Comparison of ENCODE assay signal across 13 cellular contexts in genomic region chr11:120239713-120240640, GRCh38. TPM values are rescaled to one million over a fixed set of nuclear protein-coding genes. Genes with fewer than 3 reads are reported as not detected.
DNase-seq lines count a peak whose midpoint lies in the region; ATAC-seq and TF ChIP-seq lines count a peak whose summit lies in the region.
"Had no signal": no experiment of that assay in that cellular context is flagged by ENCODE, and none has a peak within 500 bp of the region (broad histone marks: within the 10 kb centered on the region; RNA-seq: fewer than 3 reads in every experiment).

TSS of gene POU2F3 (plus strand) at chr11:120240140. CDS start at chr11:120240344, 204 bp downstream.

- H3K27ac ChIP-seq in HUES64 (ENCODE audit: low read depth, low read length) (no peak within 1 kb of the TSS), neural cell (ENCODE audit: low read length) (no peak within 1 kb of the TSS)
- H3K27ac ChIP-seq: HL-60 had no signal

- peak; percentile 15 for TF ChIP-seq CTCF in GM10248 (IDR thresholded peaks at IDR 0.05; ENCODE audit: control extremely low read depth, extremely low read depth, low read depth, missing control alignments)
- no peak for TF ChIP-seq CTCF in endothelial cell (IDR thresholded peaks at IDR 0.05; ENCODE audit: unreplicated experiment)
- peak; percentile 17 for TF ChIP-seq CTCF in neural cell (IDR thresholded peaks at IDR 0.05; ENCODE audit: poor library complexity, severe bottlenecking)

- H3K9ac ChIP-seq in HUES64 (ENCODE audit: low read depth, low read length) (no peak within 1 kb of the TSS), neural cell (ENCODE audit: low read length) (peak within 1 kb of the TSS; percentile 29)

- no peak within 1 kb of the TSS for H2AFZ ChIP-seq in neural cell (ENCODE audit: low read depth, low read length)

- H3K36me3 ChIP-seq in HUES64 (ENCODE audit: insufficient read depth, low read length), result no peaks in the 10 kb centered on the region
- no peaks in the 10 kb centered on the region for H3K36me3 ChIP-seq in neural cell (ENCODE audit: insufficient read depth, low read length)

- H3K9me3 Mint-ChIP-seq in endothelial cell (ENCODE audit: unreplicated experiment), result no peaks in the 10 kb centered on the region
- H3K9me3 Mint-ChIP-seq: activated CD4-positive, alpha-beta T cell treated with anti-CD3 and anti-CD28 coated beads, Interleukin-2, amount 10 ng/mL, durations not matched to agents 24 days and 14 days; stimulated activated memory B cell treated with anti-CD40 and anti-IgM and Interleukin-4, amounts not matched to agents 10 μg/mL and 1 μg/mL and 100 μg/mL, for 72 hours had no signal

- CTCF ChIA-PET in GM10248 (lab: Yijun Ruan, JAX), result interaction anchor here (1.0 to 25.8 kb wide), 4 partner anchors 10 to 70 kb away, joined by 3 to 792 read pairs (median 112); no protein-coding TSS in a partner anchor

- peak within 1 kb of the TSS; percentile 56 for H3K4me3 ChIP-seq in HUES64 (ENCODE audit: low read length)
- H3K4me3 ChIP-seq in neural cell (ENCODE audit: low read length), result peak within 1 kb of the TSS; percentile 59

- H3K9me2 ChIP-seq in neural cell (ENCODE audit: insufficient read depth, low read length), result no peaks in the 10 kb centered on the region

- peaks cover 36% of the 10 kb centered on the region for H3K27me3 ChIP-seq in HUES64 (ENCODE audit: insufficient read depth, low read length)
- peaks cover 32% of the 10 kb centered on the region for H3K27me3 ChIP-seq in neural cell (ENCODE audit: insufficient read depth, low read depth, low read length)

- H3K27me3 Mint-ChIP-seq in endothelial cell (ENCODE audit: unreplicated experiment), result peaks cover 8% of the 10 kb centered on the region

- 7% methylated on average over 66 of the region's 66 CpGs for WGBS in HUES64

- H4K20me1 ChIP-seq in neural cell (ENCODE audit: insufficient read depth), result no peaks in the 10 kb centered on the region

- TF ChIP-seq RAD21 in neural cell (conservative IDR thresholded peaks at IDR 0.05), result no peak

- ATAC-seq in HG03175 (IDR thresholded peaks at IDR 0.05; ENCODE audit: unreplicated experiment), result no peak
- no peak for ATAC-seq in HG03196 (IDR thresholded peaks at IDR 0.05; ENCODE audit: unreplicated experiment)
- ATAC-seq: stimulated activated memory B cell treated with anti-CD40 and anti-IgM and Interleukin-4, amounts not matched to agents 10 μg/mL and 1 μg/mL and 100 μg/mL, for 72 hours had no signal

- H3K4me1 ChIP-seq in HUES64 (ENCODE audit: insufficient read depth, low read length), result peaks cover 19% of the 10 kb centered on the region

- POLR2A ChIA-PET in GM10248 (lab: Yijun Ruan, JAX), result no interaction called here

- H3K4me2 ChIP-seq in neural cell (ENCODE audit: low read length), result no peak within 1 kb of the TSS

- no peaks in the 10 kb centered on the region for H3F3A ChIP-seq in neural cell (ENCODE audit: insufficient read depth, low read length, poor library complexity, severe bottlenecking)

- H3K36me3 Mint-ChIP-seq in endothelial cell (ENCODE audit: low read depth, unreplicated experiment), result no peaks in the 10 kb centered on the region
- H3K36me3 Mint-ChIP-seq: stimulated activated memory B cell treated with anti-CD40 and anti-IgM and Interleukin-4, amounts not matched to agents 10 μg/mL and 1 μg/mL and 100 μg/mL, for 72 hours had no signal

- H3K4me3 Mint-ChIP-seq in endothelial cell (ENCODE audit: unreplicated experiment), result peak within 1 kb of the TSS; percentile 31
- H3K4me3 Mint-ChIP-seq: activated CD4-positive, alpha-beta T cell treated with anti-CD3 and anti-CD28 coated beads, Interleukin-2, amount 10 ng/mL, durations not matched to agents 24 days and 14 days; stimulated activated memory B cell treated with anti-CD40 and anti-IgM and Interleukin-4, amounts not matched to agents 10 μg/mL and 1 μg/mL and 100 μg/mL, for 72 hours had no signal

- no peaks in the 10 kb centered on the region for H3K9me3 ChIP-seq in HUES64 (ENCODE audit: insufficient read depth, low read depth, low read length)
- no peaks in the 10 kb centered on the region for H3K9me3 ChIP-seq in neural cell (ENCODE audit: low read length)

- H3K27ac Mint-ChIP-seq in endothelial cell (ENCODE audit: unreplicated experiment), result no peak within 1 kb of the TSS
- H3K27ac Mint-ChIP-seq: stimulated activated memory B cell treated with anti-CD40 and anti-IgM and Interleukin-4, amounts not matched to agents 10 μg/mL and 1 μg/mL and 100 μg/mL, for 72 hours had no signal

- TF ChIP-seq EP300 in neural cell (conservative IDR thresholded peaks at IDR 0.05; ENCODE audit: poor library complexity, severe bottlenecking), result no peak

- no peaks in the 10 kb centered on the region for H3K79me2 ChIP-seq in neural cell (replicated peaks; ENCODE audit: insufficient read depth, low read length)

- no peak for DNase-seq in GM10248 (ENCODE audit: extremely low spot score)
- no peak for DNase-seq in endothelial cell (ENCODE audit: low spot score)
- no peak for DNase-seq in SW 1271 (lab: John Stamatoyannopoulos, UW)
- no peak for DNase-seq in RPMI8226
- DNase-seq: activated CD4-positive, alpha-beta T cell treated with anti-CD3 and anti-CD28 coated beads, Interleukin-2, amount 10 ng/mL, durations not matched to agents 24 days and 14 days; OCI-M1 had no signal

- H3K4me1 Mint-ChIP-seq in endothelial cell (ENCODE audit: unreplicated experiment), result peaks cover 12% of the 10 kb centered on the region

TF ChIP-seq in neural cell, 6 proteins besides CTCF, POLR2A, EP300 and RAD21:
- TF ChIP-seq MXI1 (conservative IDR thresholded peaks at IDR 0.05; ENCODE audit: poor library complexity, severe bottlenecking) (no peak), EZH2 (IDR thresholded peaks at IDR 0.05; ENCODE audit: borderline replicate concordance, insufficient read depth, low read length, poor library complexity, severe bottlenecking) (no peak), SMC3 (conservative IDR thresholded peaks at IDR 0.05; ENCODE audit: poor library complexity) (no peak), TAF1 (IDR thresholded peaks at IDR 0.05; ENCODE audit: low read depth) (no peak), POLR2AphosphoS5 (IDR thresholded peaks at IDR 0.05) (no peak), REST (IDR thresholded peaks at IDR 0.05; ENCODE audit: borderline replicate concordance) (no peak)

RNA-seq across cellular contexts. Expression of gene POU2F3, which starts in this region (rescaled TPM):
- polyA plus RNA-seq in HUES64 (2013, experiment 1 of 2), result 1.2 TPM
- polyA plus RNA-seq in HUES64 (2013, experiment 2 of 2), result 1.1 TPM
- 0.97 TPM for total RNA-seq in endothelial cell (ENCODE audit: unreplicated experiment)
- not detected in 2 replicates for polyA plus RNA-seq in neural cell
- not detected in 2 replicates for polyA minus RNA-seq in neural cell
- total RNA-seq: activated CD4-positive, alpha-beta T cell treated with anti-CD3 and anti-CD28 coated beads, Interleukin-2, amount 10 ng/mL, durations not matched to agents 24 days and 14 days; pulmonary artery endothelial cell had no signal
